ENCODE assay signal across 24 cellular contexts in genomic region chr10:124630551-124630950, GRCh38.
DNase-seq lines count a peak whose midpoint lies in the region; ATAC-seq and TF ChIP-seq lines count a peak whose summit lies in the region.
"Had no signal": no experiment of that assay in that cellular context is flagged by ENCODE, and none has a peak within 500 bp of the region (broad histone marks: within the 10 kb centered on the region; RNA-seq: fewer than 3 reads in every experiment).

No MANE protein-coding gene starts in this region.

- peaks cover 30% of the 10 kb centered on the region for H3K4me1 ChIP-seq in neural progenitor cell
- H3K4me1 ChIP-seq in thoracic aorta (ENCODE audit: control insufficient read depth in 1 of 2, low read depth in 2 of 2): peaks cover 28 to 59% of the 10 kb centered on the region in 2 donors

- TF ChIP-seq CTCF in neural progenitor cell (IDR thresholded peaks at IDR 0.05): no peak
- TF ChIP-seq CTCF in thoracic aorta (IDR thresholded peaks at IDR 0.05): no peak

- H3K27me3 Mint-ChIP-seq in neural progenitor cell (ENCODE audit: insufficient read depth, low read depth): peaks cover 2% of the 10 kb centered on the region
- H3K27me3 Mint-ChIP-seq: activated CD4-positive, alpha-beta memory T cell treated with anti-CD3 and anti-CD28 coated beads for 36 hours; activated naive CD4-positive, alpha-beta T cell treated with anti-CD3 and anti-CD28 coated beads, Interleukin-2, amount 50 U/mL, for 24 hours; stimulated activated naive CD8-positive, alpha-beta T cell treated with anti-CD3 and anti-CD28 coated beads, Interleukin-15, amount 100 ng/mL, for 72 hours had no signal

- H3K4me3 ChIP-seq in neural progenitor cell (no peak overlapping the region), thoracic aorta (no peak overlapping the region)
- H3K4me3 ChIP-seq: GM12878 had no signal

- H3K36me3 ChIP-seq in KOPT-K1 (ENCODE audit: insufficient read depth, low read length): peaks cover 6% of the 10 kb centered on the region; the same call in 1 of the 2 replicates
- no peaks in the 10 kb centered on the region for H3K36me3 ChIP-seq in neural progenitor cell
- no peaks in the 10 kb centered on the region for H3K36me3 ChIP-seq in thoracic aorta

- peak; percentile 49 to 95 for DNase-seq in cerebellar nuclear complex (lab: John Stamatoyannopoulos, UW)
- no peak for DNase-seq in neural progenitor cell (ENCODE audit: low spot score)
- DNase-seq in thoracic aorta (ENCODE audit: low spot score): no peak
- no peak for DNase-seq in hippocampal formation (lab: John Stamatoyannopoulos, UW)
- no peak for DNase-seq in kidney glomerular epithelial cell (lab: John Stamatoyannopoulos, UW)
- DNase-seq in activated effector memory CD4-positive, alpha-beta T cell treated with Interleukin-2 at 50 U/mL for 16 hours: no peak
- DNase-seq in NCI-H82 treated with DMSO at 0.1 percent for 48 hours (lab: John Stamatoyannopoulos, UW; ENCODE audit: unreplicated experiment): no peak
- DNase-seq: activated CD4-positive, alpha-beta memory T cell treated with anti-CD3 and anti-CD28 coated beads for 36 hours; AML-193; GDM1; HCEC 1CT; IMR-90; MV-4-11; NCI-H1930; NCI-H510A; Right ventricle myocardium superior; stimulated activated naive CD8-positive, alpha-beta T cell treated with anti-CD3 and anti-CD28 coated beads, Interleukin-15, amount 100 ng/mL, for 72 hours; T-helper 1 cell had no signal

- ATAC-seq in thoracic aorta (ENCODE audit: insufficient number of reproducible peaks, low FRiP score, low read depth): no peak
- ATAC-seq: esophagus mucosa; GM12878; stimulated activated naive CD8-positive, alpha-beta T cell treated with anti-CD3 and anti-CD28 coated beads, Interleukin-15, amount 100 ng/mL, for 72 hours had no signal

- no peaks in the 10 kb centered on the region for H3K9me3 Mint-ChIP-seq in neural progenitor cell
- H3K9me3 Mint-ChIP-seq: activated naive CD4-positive, alpha-beta T cell treated with anti-CD3 and anti-CD28 coated beads, Interleukin-2, amount 50 U/mL, for 24 hours; nephron had no signal

- no peaks in the 10 kb centered on the region for H3F3A ChIP-seq in neural progenitor cell (ENCODE audit: low read depth)

- H3K27ac Mint-ChIP-seq in neural progenitor cell: peak overlapping the region; percentile 46
- H3K27ac Mint-ChIP-seq: activated CD4-positive, alpha-beta memory T cell treated with anti-CD3 and anti-CD28 coated beads for 36 hours; activated naive CD4-positive, alpha-beta T cell treated with anti-CD3 and anti-CD28 coated beads, Interleukin-2, amount 50 U/mL, for 24 hours; nephron had no signal

- no peak overlapping the region for H3K4me3 Mint-ChIP-seq in neural progenitor cell
- H3K4me3 Mint-ChIP-seq: activated CD4-positive, alpha-beta memory T cell treated with anti-CD3 and anti-CD28 coated beads for 36 hours; activated naive CD4-positive, alpha-beta T cell treated with anti-CD3 and anti-CD28 coated beads, Interleukin-2, amount 50 U/mL, for 24 hours; nephron; stimulated activated naive CD8-positive, alpha-beta T cell treated with anti-CD3 and anti-CD28 coated beads, Interleukin-15, amount 100 ng/mL, for 72 hours had no signal

- peaks cover 24% of the 10 kb centered on the region for H3K79me2 ChIP-seq in neural progenitor cell (ENCODE audit: low read depth)

- H3K27me3 ChIP-seq in neural progenitor cell (no peaks in the 10 kb centered on the region), thoracic aorta (replicated peaks; ENCODE audit: insufficient read depth) (no peaks in the 10 kb centered on the region)

- no peak overlapping the region for H3K9ac ChIP-seq in neural progenitor cell

- peaks cover 15% of the 10 kb centered on the region for H3K9me3 ChIP-seq in KOPT-K1 (ENCODE audit: insufficient read depth, low read length, poor library complexity, severe bottlenecking)
- no peaks in the 10 kb centered on the region for H3K9me3 ChIP-seq in neural progenitor cell (ENCODE audit: low read depth)
- H3K9me3 ChIP-seq in thoracic aorta: no peaks in the 10 kb centered on the region

- H3K4me2 ChIP-seq in neural progenitor cell: no peak overlapping the region

- peaks cover 50% of the 10 kb centered on the region for H4K20me1 ChIP-seq in neural progenitor cell (ENCODE audit: low read depth)

- peaks cover 14% of the 10 kb centered on the region for H3K4me1 Mint-ChIP-seq in neural progenitor cell

- H2AFZ ChIP-seq in neural progenitor cell (replicated peaks): no peak overlapping the region

- peaks cover 11% of the 10 kb centered on the region for H3K36me3 Mint-ChIP-seq in neural progenitor cell

- H3K27ac ChIP-seq in KOPT-K1 (ENCODE audit: low read depth, low read length, poor library complexity, severe bottlenecking): peak overlapping the region; percentile 99
- H3K27ac ChIP-seq in neural progenitor cell: no peak overlapping the region
- peak overlapping the region; percentile 35 to 38 for H3K27ac ChIP-seq in thoracic aorta
- H3K27ac ChIP-seq: HL-60 had no signal

Comparison
In these comparisons a context has a peak if more than half of its experiments do, and no peak if none do; other contexts are left out.
1. DNase-seq: peak in cerebellar nuclear complex (2 of 2); none in neural progenitor cell (single experiment), thoracic aorta (single experiment), hippocampal formation (0 of 2), kidney glomerular epithelial cell (single experiment), activated effector memory CD4-positive, alpha-beta T cell treated with Interleukin-2 at 50 U/mL for 16 hours (single experiment) and NCI-H82 treated with DMSO at 0.1 percent for 48 hours (single experiment).